8 cellular contexts compared by ENCODE assay signal in genomic region chr11:34050967-34051348, GRCh38. TPM values are rescaled to one million over a fixed set of nuclear protein-coding genes. Genes with fewer than 3 reads are reported as not detected.
DNase-seq lines count a peak whose midpoint lies in the region; ATAC-seq, FAIRE-seq and TF ChIP-seq lines count a peak whose summit lies in the region.

No MANE protein-coding gene starts in this region.

- H3K4me1 Mint-ChIP-seq in stimulated activated naive CD8-positive, alpha-beta T cell treated with anti-CD3 and anti-CD28 coated beads, Interleukin-15, Interleukin-2, amounts not matched to agents 100 ng/mL and 50 ng/mL, for 24 hours (ENCODE audit: low read depth): peaks cover 31% of the 10 kb centered on the region

- H3K9me3 Mint-ChIP-seq in stimulated activated naive CD8-positive, alpha-beta T cell treated with anti-CD3 and anti-CD28 coated beads, Interleukin-15, Interleukin-2, amounts not matched to agents 100 ng/mL and 50 ng/mL, for 24 hours: no peaks in the 10 kb centered on the region

- no peaks in the 10 kb centered on the region for H3K9me3 ChIP-seq in pancreas

- H3K4me3 ChIP-seq in fibroblast of the aortic adventitia (ENCODE audit: low read depth, low read length): peak overlapping the region; percentile 89
- peak overlapping the region; percentile 85 to 94 (median 92) for H3K4me3 ChIP-seq in pancreas

- H3K27ac ChIP-seq in pancreas: peak overlapping the region; percentile 99 to 100 (median 100)

- H3K36me3 Mint-ChIP-seq in stimulated activated naive CD8-positive, alpha-beta T cell treated with anti-CD3 and anti-CD28 coated beads, Interleukin-15, Interleukin-2, amounts not matched to agents 100 ng/mL and 50 ng/mL, for 24 hours (ENCODE audit: low read depth): peaks cover 29% of the 10 kb centered on the region

- H3K27ac Mint-ChIP-seq in stimulated activated naive CD8-positive, alpha-beta T cell treated with anti-CD3 and anti-CD28 coated beads, Interleukin-15, Interleukin-2, amounts not matched to agents 100 ng/mL and 50 ng/mL, for 24 hours: peak overlapping the region; percentile 68

- no peaks in the 10 kb centered on the region for H3K27me3 Mint-ChIP-seq in stimulated activated naive CD8-positive, alpha-beta T cell treated with anti-CD3 and anti-CD28 coated beads, Interleukin-15, Interleukin-2, amounts not matched to agents 100 ng/mL and 50 ng/mL, for 24 hours

- H3K4me3 Mint-ChIP-seq in stimulated activated naive CD8-positive, alpha-beta T cell treated with anti-CD3 and anti-CD28 coated beads, Interleukin-15, Interleukin-2, amounts not matched to agents 100 ng/mL and 50 ng/mL, for 24 hours: peak overlapping the region; percentile 94

- no peak for TF ChIP-seq CTCF in fibroblast of the aortic adventitia (IDR thresholded peaks at IDR 0.05; ENCODE audit: insufficient read depth, low read length)
- no peak for TF ChIP-seq CTCF in pancreas (IDR thresholded peaks at IDR 0.05)

- intact Hi-C loops in pancreas (cut with DNase I): loop anchor here in 1 of 3 donors (10.0 kb wide), 1 partner anchor 54 kb away; the partner anchor contains the start of gene NAT10

- ATAC-seq in stimulated activated naive CD8-positive, alpha-beta T cell treated with anti-CD3 and anti-CD28 coated beads, Interleukin-15, Interleukin-2, amounts not matched to agents 100 U/mL and 50 U/mL, for 24 hours: no peak
- ATAC-seq in SK-N-SH treated with all-trans-retinoic acid at 6 μM for 48 hours: peak; percentile 27
- ATAC-seq in pancreas: peak; percentile 2 to 16 (median 4)
- ATAC-seq in GM18511 (IDR thresholded peaks at IDR 0.05; ENCODE audit: unreplicated experiment): no peak

- H3K4me1 ChIP-seq in pancreas: peaks cover 13 to 26% (median 24%) of the 10 kb centered on the region in 3 donors

- H3K27me3 ChIP-seq in pancreas: no peaks in the 10 kb centered on the region

- H3K36me3 ChIP-seq in pancreas: no peaks in the 10 kb centered on the region

- no peak for DNase-seq in stimulated activated naive CD8-positive, alpha-beta T cell treated with anti-CD3 and anti-CD28 coated beads, Interleukin-15, Interleukin-2, amounts not matched to agents 100 U/mL and 50 U/mL, for 24 hours
- DNase-seq in fibroblast of the aortic adventitia (ENCODE audit: low read depth) (peak; percentile 62), pancreas (no peak), amygdala (lab: John Stamatoyannopoulos, UW) (no peak), GM19240 (ENCODE audit: insufficient read length, low spot score) (no peak)

- WGBS in pancreas, 2 donors: 1% methylated on average over 11 of the region's 11 CpGs

- FAIRE-seq in pancreas (lab: Jason Lieb, UNC): no peak

TF ChIP-seq in SK-N-SH treated with all-trans-retinoic acid at 6 μM for 48 hours, 23 proteins besides CTCF, POLR2A, EP300 and RAD21:
- no peak for TF ChIP-seq RARB (CRISPR knock-in tag; IDR thresholded peaks at IDR 0.05)
- TF ChIP-seq ZFP3 (CRISPR knock-in tag; IDR thresholded peaks at IDR 0.05): peak; percentile 70; the same call in 1 of the 2 replicates

RNA-seq across cellular contexts. Expression of gene CAPRIN1, which starts 0.6 kb away (rescaled TPM):
- 188 and 295 TPM in 2 replicates for total RNA-seq in fibroblast of the aortic adventitia (ENCODE audit: low replicate concordance)
- 100 to 1,000 TPM in 3 of 6 donors, 10 to 100 TPM in 3; 84.4 to 116 (median 101) TPM for total RNA-seq in pancreas
- polyA plus RNA-seq in pancreas: 10 to 100 TPM; 33.9 to 46.9 TPM

RNA-seq across cellular contexts. Expression of gene NAT10, which starts 54.5 kb away (rescaled TPM):
- total RNA-seq in fibroblast of the aortic adventitia (ENCODE audit: low replicate concordance) (27.3 and 29.3 TPM in 2 replicates), pancreas (10 to 100 TPM; 14.5 to 30.2 (median 22.9) TPM)
- polyA plus RNA-seq in pancreas: 10 to 100 TPM; 23.7 to 27.8 TPM

Comparison
In these comparisons a context has a peak if more than half of its experiments do, and no peak if none do; other contexts are left out.
1. ATAC-seq: peak in SK-N-SH treated with all-trans-retinoic acid at 6 μM for 48 hours (single experiment) and pancreas (4 of 4); none in stimulated activated naive CD8-positive, alpha-beta T cell treated with anti-CD3 and anti-CD28 coated beads, Interleukin-15, Interleukin-2, amounts not matched to agents 100 U/mL and 50 U/mL, for 24 hours (single experiment) and GM18511 (single experiment).